Comparison of ENCODE assay signal across 9 cellular contexts in the genomic region with DNA sequence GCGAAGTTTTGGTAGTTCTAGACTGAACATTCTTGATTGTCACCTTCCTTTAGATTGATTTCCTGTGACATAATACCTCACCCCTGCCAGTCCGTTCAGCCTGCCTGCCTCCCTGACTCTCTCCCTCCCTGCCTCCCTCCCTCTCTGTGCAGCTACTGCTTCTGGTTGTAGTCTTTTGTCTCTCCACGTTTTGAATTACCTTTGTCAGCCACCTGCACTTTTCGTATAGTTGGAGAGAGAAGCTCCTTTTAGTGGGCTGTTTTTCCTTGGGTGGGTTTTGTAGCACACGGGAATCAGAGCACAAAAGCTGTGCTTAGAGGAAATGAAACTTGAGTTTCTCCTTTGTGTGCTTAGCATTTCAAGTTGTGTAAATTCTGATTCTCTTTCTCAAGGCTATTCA. TPM values are rescaled to one million over a fixed set of nuclear protein-coding genes. Genes with fewer than 3 reads are reported as not detected.
DNase-seq lines count a peak whose midpoint lies in the region; ATAC-seq and TF ChIP-seq lines count a peak whose summit lies in the region.
"Had no signal": no experiment of that assay in that cellular context is flagged by ENCODE, and none has a peak within 500 bp of the region (broad histone marks: within the 10 kb centered on the region; RNA-seq: fewer than 3 reads in every experiment).

No MANE protein-coding gene starts in this region.

- CTCF ChIA-PET in OCI-LY7 (lab: Charles Lee; ENCODE audit: unreplicated experiment), result no interaction called here

- peaks cover 43% of the 10 kb centered on the region for H3K4me1 ChIP-seq in OCI-LY7 (ENCODE audit: insufficient read depth, low read length, poor library complexity, severe bottlenecking)

- H4K20me1 ChIP-seq in OCI-LY7 (ENCODE audit: insufficient read depth, low read length), result no peaks in the 10 kb centered on the region; the same call in 1 of the 2 replicates

- peak; percentile 87 for ATAC-seq in HG02840 (IDR thresholded peaks at IDR 0.05; ENCODE audit: low FRiP score, unreplicated experiment)

- DNase-seq in NCI-H146 (lab: John Stamatoyannopoulos, UW) (peak; percentile 1), NCI-H146 treated with DMSO at 0.1 percent for 48 hours (lab: John Stamatoyannopoulos, UW; ENCODE audit: unreplicated experiment) (no peak), OCI-LY7 (ENCODE audit: low spot score) (peak; percentile 77), progenitor cell of endocrine pancreas (ENCODE audit: low spot score, unreplicated experiment) (no peak), OCI-M2 (lab: John Stamatoyannopoulos, UW; ENCODE audit: unreplicated experiment) (no peak), epidermal melanocyte (ENCODE audit: insufficient read length, low spot score) (no peak), posterior cingulate gyrus (no peak)
- DNase-seq: NCI-H446 treated with DMSO at 0.1 percent for 48 hours had no signal

- H3K4me3 ChIP-seq in OCI-LY7 (ENCODE audit: low read depth, low read length, poor library complexity, severe bottlenecking), result peak overlapping the region; percentile 46

- H3K4me3 Mint-ChIP-seq in progenitor cell of endocrine pancreas (ENCODE audit: low read depth), result no peak overlapping the region

- H3K27ac Mint-ChIP-seq in progenitor cell of endocrine pancreas, result peak overlapping the region; percentile 82

- no TSS peak for BruUV-seq in OCI-LY7 (replicated peaks; lab: Mats Ljungman, UMichigan)

- no peaks in the 10 kb centered on the region for H3K9me3 ChIP-seq in OCI-LY7 (ENCODE audit: low read length)

- H2AFZ ChIP-seq in OCI-LY7 (ENCODE audit: low read length), result peak overlapping the region; percentile 36; the same call in 1 of the 2 replicates

- no peaks in the 10 kb centered on the region; the same call in 1 of the 2 replicates for H3K79me2 ChIP-seq in OCI-LY7 (ENCODE audit: insufficient read depth, low read depth, low read length)

- H3K27ac ChIP-seq in OCI-LY7 (ENCODE audit: low read depth, low read length, poor library complexity, severe bottlenecking), result peak overlapping the region; percentile 82

- POLR2A ChIA-PET in OCI-LY7 (lab: Charles Lee), result interaction anchor here (0.7 to 1.8 kb wide), 4 partner anchors 11 to 68 kb away, joined by 3 to 9 read pairs (median 5); partner anchors contain the start of gene MSMO1

- intact Hi-C loops in OCI-LY7 (cut with micrococcal nuclease; ENCODE audit: unreplicated experiment), result no loop called here
- intact Hi-C loops in posterior cingulate gyrus (cut with DNase I), result no loop called here

- H3K9me3 Mint-ChIP-seq in progenitor cell of endocrine pancreas (ENCODE audit: low read depth), result no peaks in the 10 kb centered on the region

- peaks cover 27% of the 10 kb centered on the region for H3K36me3 ChIP-seq in OCI-LY7 (ENCODE audit: insufficient read depth, low read length)

- peak overlapping the region; percentile 83 for H3K4me2 ChIP-seq in OCI-LY7 (ENCODE audit: low read length)

- H3K27me3 Mint-ChIP-seq in progenitor cell of endocrine pancreas, result no peaks in the 10 kb centered on the region

- H3K9me2 ChIP-seq in OCI-LY7 (ENCODE audit: insufficient read depth, low read length), result no peaks in the 10 kb centered on the region

- peaks cover 23% of the 10 kb centered on the region for H3K4me1 Mint-ChIP-seq in progenitor cell of endocrine pancreas (ENCODE audit: low read depth)

- peaks cover 9% of the 10 kb centered on the region for H3K36me3 Mint-ChIP-seq in progenitor cell of endocrine pancreas (ENCODE audit: insufficient read depth)

- TF ChIP-seq CTCF in OCI-LY7 (conservative IDR thresholded peaks at IDR 0.05; ENCODE audit: low read length) (no peak), progenitor cell of endocrine pancreas (IDR thresholded peaks at IDR 0.05; ENCODE audit: unreplicated experiment) (no peak)

RNA-seq across cellular contexts. Expression of gene MSMO1, which starts 32.6 kb away (rescaled TPM):
- 36.3 and 41.6 TPM in 2 replicates for total RNA-seq in OCI-LY7 (2014; rRNA removed; shearing (Covaris generic))
- 88.0 and 91.5 TPM in 2 replicates for total RNA-seq in OCI-LY7 (2022)
- total RNA-seq in progenitor cell of endocrine pancreas, result 87.1 and 89.4 TPM in 2 replicates

Comparison
In these comparisons a context has a peak if more than half of its experiments do, and no peak if none do; other contexts are left out.
1. DNase-seq: peak in NCI-H146 (single experiment) and OCI-LY7 (single experiment); none in NCI-H146 treated with DMSO at 0.1 percent for 48 hours (single experiment), progenitor cell of endocrine pancreas (single experiment), OCI-M2 (single experiment), epidermal melanocyte (single experiment) and posterior cingulate gyrus (0 of 10).